Comparison of ENCODE assay signal across 8 cellular contexts in genomic region chr2:241218131-241219029, GRCh38. TPM values are rescaled to one million over a fixed set of nuclear protein-coding genes. Genes with fewer than 3 reads are reported as not detected.
DNase-seq lines count a peak whose midpoint lies in the region; ATAC-seq and TF ChIP-seq lines count a peak whose summit lies in the region.

No MANE protein-coding gene starts in this region.

- peak overlapping the region; percentile 80 to 93 (median 88) for H3K4me3 Mint-ChIP-seq in naive thymus-derived CD8-positive, alpha-beta T cell

- no peak for TF ChIP-seq POLR2A in esophagus squamous epithelium (IDR thresholded peaks at IDR 0.05)

- no peaks in the 10 kb centered on the region for H3K36me3 ChIP-seq in esophagus squamous epithelium
- H3K36me3 ChIP-seq in aorta (ENCODE audit: control insufficient read depth in 1 of 2, insufficient read depth in 2 of 2, low read length in 1 of 2) = no peaks in the 10 kb centered on the region

- H3K4me1 ChIP-seq in esophagus squamous epithelium (peaks cover 7 to 25% (median 12%) of the 10 kb centered on the region in 3 donors), aorta (ENCODE audit: control insufficient read depth in 1 of 2, insufficient read depth in 2 of 2, low read length in 2 of 2) (no peaks in the 10 kb centered on the region)

- POLR2A ChIA-PET in naive thymus-derived CD8-positive, alpha-beta T cell (lab: Charles Lee) = interaction anchor here (1.1 kb wide), 1 partner anchor 657 kb away, joined by 3 read pairs; no protein-coding TSS in a partner anchor

- DNase-seq in activated T-cell treated with anti-CD3 and anti-CD28 coated beads for 1 hour (ENCODE audit: low read depth) = peak; percentile 16
- no peak for DNase-seq in activated T-cell treated with anti-CD3 and anti-CD28 coated beads for 4 hours
- peak; percentile 26 for DNase-seq in NCI-H460 (ENCODE audit: extremely low read depth, low read depth)
- DNase-seq in activated CD8-positive, alpha-beta memory T cell treated with anti-CD3 and anti-CD28 coated beads, Interleukin-2, amount 50 U/mL, for 4 hours = peak; percentile 35
- DNase-seq in esophagus squamous epithelium (lab: John Stamatoyannopoulos, UW) = no peak
- DNase-seq in naive thymus-derived CD8-positive, alpha-beta T cell = peak; percentile 14 to 76 (median 37)
- peak; percentile 72 to 85 for DNase-seq in aorta

- H3K4me1 Mint-ChIP-seq in naive thymus-derived CD8-positive, alpha-beta T cell = peaks cover 5 to 18% (median 12%) of the 10 kb centered on the region in 4 donors

- intact Hi-C loops in esophagus squamous epithelium (cut with DNase I) = no loop called here
- intact Hi-C loops in aorta (cut with DNase I) = no loop called here

- H3K27ac ChIP-seq in esophagus squamous epithelium (peak overlapping the region; percentile 19 to 74 (median 55)), aorta (ENCODE audit: low read depth in 1 of 2, low read length in 2 of 2) (no peak overlapping the region)

- ATAC-seq in naive thymus-derived CD8-positive, alpha-beta T cell = peak; percentile 52 to 67
- no peak for ATAC-seq in aorta (ENCODE audit: low FRiP score)
- no peak for ATAC-seq in HG03108 (IDR thresholded peaks at IDR 0.05; ENCODE audit: unreplicated experiment)

- H3K9me3 ChIP-seq in esophagus squamous epithelium (no peaks in the 10 kb centered on the region), aorta (ENCODE audit: control insufficient read depth, low read length) (no peaks in the 10 kb centered on the region)

- TF ChIP-seq CTCF in esophagus squamous epithelium (IDR thresholded peaks at IDR 0.05) = no peak

- peaks cover 0 to 5% (median 2%) of the 10 kb centered on the region in 5 donors for H3K27me3 Mint-ChIP-seq in naive thymus-derived CD8-positive, alpha-beta T cell

- no peaks in the 10 kb centered on the region for H3K27me3 ChIP-seq in esophagus squamous epithelium
- H3K27me3 ChIP-seq in aorta (ENCODE audit: control insufficient read depth in 1 of 2, insufficient read depth in 2 of 2, low read length in 1 of 2) = no peaks in the 10 kb centered on the region

- no peaks in the 10 kb centered on the region for H3K36me3 Mint-ChIP-seq in naive thymus-derived CD8-positive, alpha-beta T cell

- WGBS in esophagus squamous epithelium, 2 donors = 1% methylated on average over 11 to 18 of the region's 83 CpGs
- 1 to 2% methylated on average over 34 to 83 of the region's 83 CpGs for WGBS in aorta, 2 donors

- peak overlapping the region; percentile 56 to 93 (median 80) for H3K27ac Mint-ChIP-seq in naive thymus-derived CD8-positive, alpha-beta T cell

- peak overlapping the region; percentile 48 to 85 (median 58) for H3K4me3 ChIP-seq in esophagus squamous epithelium
- H3K4me3 ChIP-seq in aorta (ENCODE audit: low read length in 2 of 2) = peak overlapping the region; percentile 22 to 58

- no peaks in the 10 kb centered on the region for H3K9me3 Mint-ChIP-seq in naive thymus-derived CD8-positive, alpha-beta T cell

RNA-seq across cellular contexts. Expression of gene ANO7, which starts 29.9 kb away (rescaled TPM):
- total RNA-seq in NCI-H460 (2014; rRNA removed; shearing (Covaris generic)) = 1.2 and 1.9 TPM in 2 replicates
- 0.97 TPM in 1 of 2 replicates, not detected in the other for polyA plus RNA-seq in NCI-H460 (2014; cell fraction: nucleus; rRNA removed)
- total RNA-seq in esophagus squamous epithelium (under 1 TPM in 1 of 4 donors, not detected in 3; 0.59 TPM), aorta (1 to 10 TPM; 1.2 to 5.4 TPM)
- under 1 TPM; 0.57 to 0.77 TPM for total RNA-seq in naive thymus-derived CD8-positive, alpha-beta T cell
- polyA plus RNA-seq in naive thymus-derived CD8-positive, alpha-beta T cell = under 1 TPM in 1 of 3 donors, not detected in 2; 0.16 TPM
- 1 to 10 TPM in 1 of 2 donors, not detected in 1; 2.9 TPM for polyA plus RNA-seq in aorta

Comparison
In these comparisons a context has a peak if more than half of its experiments do, and no peak if none do; other contexts are left out.
1. DNase-seq: peak in activated T-cell treated with anti-CD3 and anti-CD28 coated beads for 1 hour (single experiment), NCI-H460 (single experiment), activated CD8-positive, alpha-beta memory T cell treated with anti-CD3 and anti-CD28 coated beads, Interleukin-2, amount 50 U/mL, for 4 hours (single experiment), naive thymus-derived CD8-positive, alpha-beta T cell (10 of 10) and aorta (2 of 2); none in activated T-cell treated with anti-CD3 and anti-CD28 coated beads for 4 hours (single experiment) and esophagus squamous epithelium (single experiment).
2. H3K27ac ChIP-seq: peak in esophagus squamous epithelium (4 of 4); none in aorta (0 of 2).
3. ATAC-seq: peak in naive thymus-derived CD8-positive, alpha-beta T cell (2 of 2); none in aorta (single experiment) and HG03108 (single experiment).